Comparison of ENCODE assay signal across 30 cellular contexts in genomic region chr18:70501358-70501757, GRCh38.
"Had no signal": no experiment of that assay in that cellular context is flagged by ENCODE, and none has a peak within 500 bp of the region (broad histone marks: within the 10 kb centered on the region; RNA-seq: fewer than 3 reads in every experiment).

No MANE protein-coding gene starts in this region.

- H3K27ac ChIP-seq: adrenal gland, body of pancreas, epithelial cell of prostate, esophagus squamous epithelium, gastroesophageal sphincter, heart right ventricle, hepatocyte had no signal

- H3K9me3 ChIP-seq: adrenal gland, body of pancreas, esophagus squamous epithelium, gastroesophageal sphincter, heart right ventricle had no signal

- H3K4me1 ChIP-seq: adrenal gland, body of pancreas, esophagus squamous epithelium, gastroesophageal sphincter, heart right ventricle had no signal

- H3K27me3 ChIP-seq: adrenal gland, body of pancreas, esophagus squamous epithelium had no signal

- H3K36me3 ChIP-seq: adrenal gland, esophagus squamous epithelium, gastroesophageal sphincter, heart right ventricle had no signal

- DNase-seq: activated CD4-positive, alpha-beta memory T cell treated with anti-CD3 and anti-CD28 coated beads for 36 hours; activated CD4-positive, alpha-beta T cell treated with anti-CD3 and anti-CD28 coated beads for 36 hours; activated CD4-positive, alpha-beta T cell treated with anti-CD3 and anti-CD28 coated beads, Interleukin-2, amount 10 ng/mL, durations not matched to agents 24 days and 14 days; activated CD4-positive, CD25-positive, alpha-beta regulatory T cell; activated CD4-positive, CD25-positive, alpha-beta regulatory T cell treated with anti-CD3 and anti-CD28 coated beads, Interleukin-2, amount 50 U/mL, for 72 hours; activated CD8-positive, alpha-beta memory T cell treated with anti-CD3 and anti-CD28 coated beads, Interleukin-2, amount 10 ng/mL, durations not matched to agents 7 days and 5 days; activated CD8-positive, alpha-beta memory T cell treated with anti-CD3 and anti-CD28 coated beads, Interleukin-2, amount 50 U/mL, for 4 hours; activated CD8-positive, alpha-beta T cell treated with anti-CD3 and anti-CD28 coated beads, Interleukin-2, amount 10 ng/mL, durations not matched to agents 7 days and 5 days; activated effector memory CD4-positive, alpha-beta T cell treated with anti-CD3 and anti-CD28 coated beads, Interleukin-2, amount 50 U/mL, for 16 hours; activated naive CD4-positive, alpha-beta T cell treated with anti-CD3 and anti-CD28 coated beads for 36 hours; activated naive CD8-positive, alpha-beta T cell treated with anti-CD3 and anti-CD28 coated beads for 36 hours; activated naive CD8-positive, alpha-beta T cell treated with anti-CD3 and anti-CD28 coated beads, Interleukin-2, amount 50 U/mL, for 24 hours; activated T-cell treated with anti-CD3 and anti-CD28 coated beads, Interleukin-2, amount 50 U/mL, for 1 hour; activated T-cell treated with anti-CD3 and anti-CD28 coated beads, Interleukin-2, amount 50 U/mL, for 48 hours; adrenal gland; amygdala; aorta; body of pancreas; caudate nucleus; cortex of kidney; dermis blood vessel endothelial cell; effector CD4-positive, alpha-beta T cell; esophagus squamous epithelium; foreskin melanocyte; heart right ventricle had no signal

- H3K79me2 ChIP-seq: hepatocyte had no signal

- ATAC-seq: activated CD4-positive, alpha-beta T cell treated with anti-CD3 and anti-CD28 coated beads for 36 hours; activated CD8-positive, alpha-beta memory T cell treated with anti-CD3 and anti-CD28 coated beads, Interleukin-2, amount 10 ng/mL, durations not matched to agents 7 days and 5 days; activated CD8-positive, alpha-beta T cell treated with anti-CD3 and anti-CD28 coated beads, Interleukin-2, amount 10 ng/mL, durations not matched to agents 7 days and 5 days; activated naive CD8-positive, alpha-beta T cell treated with anti-CD3 and anti-CD28 coated beads, Interleukin-2, amount 50 U/mL, for 24 hours; body of pancreas; gastroesophageal sphincter; heart right ventricle had no signal

- H2AFZ ChIP-seq: hepatocyte had no signal

- H3K4me2 ChIP-seq: hepatocyte had no signal

- H3K4me3 ChIP-seq: adrenal gland, body of pancreas, esophagus squamous epithelium, gastroesophageal sphincter, heart right ventricle, hepatocyte had no signal

- FAIRE-seq: colon, endometrium had no signal
